ENCODE assay signal across 17 cellular contexts in genomic region chr2:239098288-239098970, GRCh38.
DNase-seq lines count a peak whose midpoint lies in the region; ATAC-seq and TF ChIP-seq lines count a peak whose summit lies in the region.
"Had no signal": no experiment of that assay in that cellular context is flagged by ENCODE, and none has a peak within 500 bp of the region (broad histone marks: within the 10 kb centered on the region; RNA-seq: fewer than 3 reads in every experiment).

No MANE protein-coding gene starts in this region.

- H3K27ac ChIP-seq in PC-3 (ENCODE audit: low read length) = peak overlapping the region; percentile 39
- H3K27ac ChIP-seq: upper lobe of left lung had no signal

- H2AFZ ChIP-seq in PC-3 (ENCODE audit: low read length) = no peak overlapping the region

- peak; percentile 97 for ATAC-seq in PC-3
- ATAC-seq: left ventricle myocardium superior had no signal

- peaks cover 9% of the 10 kb centered on the region for H3K4me1 Mint-ChIP-seq in nephron progenitor cell
- H3K4me1 Mint-ChIP-seq: CD4-positive, CD25-positive, alpha-beta regulatory T cell had no signal

- H3K9me3 ChIP-seq in PC-3 (ENCODE audit: low read length) = no peaks in the 10 kb centered on the region
- no peaks in the 10 kb centered on the region for H3K9me3 ChIP-seq in BE2C
- H3K9me3 ChIP-seq: upper lobe of left lung had no signal

- intact Hi-C loops in PC-3 (cut with micrococcal nuclease) = no loop called here

- H3K4me1 ChIP-seq in PC-3 (ENCODE audit: insufficient read depth, low read length) (peaks cover 14% of the 10 kb centered on the region), BE2C (no peaks in the 10 kb centered on the region)
- H3K4me1 ChIP-seq: upper lobe of left lung had no signal

- H3F3A ChIP-seq in PC-3 (ENCODE audit: low read length, unreplicated experiment) = no peaks in the 10 kb centered on the region

- H3K9ac ChIP-seq in PC-3 (ENCODE audit: low read length) = no peak overlapping the region

- DNase-seq in AG08395 (ENCODE audit: low spot score) (peak; percentile 43), PC-3 (peak; percentile 76), epithelial cell of esophagus (ENCODE audit: low read depth) (peak; percentile 51), nephron progenitor cell (no peak), GDM1 (lab: John Stamatoyannopoulos, UW) (no peak), ureter (ENCODE audit: low spot score) (no peak), BE2C (no peak)
- no peak for DNase-seq in activated naive CD4-positive, alpha-beta T cell (lab: John Stamatoyannopoulos, UW)
- DNase-seq: activated CD4-positive, alpha-beta T cell treated with anti-CD3 and anti-CD28 coated beads, Interleukin-2, amount 50 U/mL, for 4 hours; activated naive CD8-positive, alpha-beta T cell treated with anti-CD3 and anti-CD28 coated beads, Interleukin-2, amount 10 ng/mL, durations not matched to agents 7 days and 5 days; activated T-cell treated with anti-CD3 and anti-CD28 coated beads, Interleukin-2, amount 50 U/mL, for 48 hours; CD4-positive, CD25-positive, alpha-beta regulatory T cell; DMS79; effector CD8-positive, alpha-beta T cell; left ventricle myocardium superior; NCI-H1436 had no signal

- H3K27me3 ChIP-seq in PC-3 (ENCODE audit: low read length) = no peaks in the 10 kb centered on the region
- H3K27me3 ChIP-seq in BE2C = no peaks in the 10 kb centered on the region
- H3K27me3 ChIP-seq: upper lobe of left lung had no signal

- TF ChIP-seq CTCF in PC-3 (conservative IDR thresholded peaks at IDR 0.05; ENCODE audit: low read depth, low read length) (no peak), epithelial cell of esophagus (IDR thresholded peaks at IDR 0.05; ENCODE audit: insufficient read depth, low read depth, low read length, missing control alignments) (no peak), nephron progenitor cell (IDR thresholded peaks at IDR 0.05) (no peak), BE2C (IDR thresholded peaks at IDR 0.05; ENCODE audit: low read depth, low read length) (no peak)

- peak overlapping the region; percentile 26; the same call in 1 of the 2 replicates for H3K4me2 ChIP-seq in PC-3 (ENCODE audit: low read length)

- POLR2A ChIA-PET in PC-3 (lab: Charles Lee; ENCODE audit: unreplicated experiment) = no interaction called here

- peak overlapping the region; percentile 22 for H3K27ac Mint-ChIP-seq in nephron progenitor cell
- H3K27ac Mint-ChIP-seq: activated naive CD8-positive, alpha-beta T cell treated with anti-CD3 and anti-CD28 coated beads, Interleukin-2, amount 10 ng/mL, durations not matched to agents 7 days and 5 days; CD4-positive, CD25-positive, alpha-beta regulatory T cell had no signal

- no peaks in the 10 kb centered on the region for H4K20me1 ChIP-seq in PC-3 (ENCODE audit: low read length)

- H3K36me3 ChIP-seq in PC-3 (ENCODE audit: low read depth, low read length) = no peaks in the 10 kb centered on the region
- peaks cover 10% of the 10 kb centered on the region for H3K36me3 ChIP-seq in BE2C

- H3K9me3 Mint-ChIP-seq in nephron progenitor cell = no peaks in the 10 kb centered on the region
- H3K9me3 Mint-ChIP-seq: activated naive CD8-positive, alpha-beta T cell treated with anti-CD3 and anti-CD28 coated beads, Interleukin-2, amount 10 ng/mL, durations not matched to agents 7 days and 5 days; CD4-positive, CD25-positive, alpha-beta regulatory T cell had no signal

- peaks cover 2% of the 10 kb centered on the region for H3K27me3 Mint-ChIP-seq in nephron progenitor cell (ENCODE audit: low read depth, poor library complexity)
- H3K27me3 Mint-ChIP-seq: activated naive CD8-positive, alpha-beta T cell treated with anti-CD3 and anti-CD28 coated beads, Interleukin-2, amount 10 ng/mL, durations not matched to agents 7 days and 5 days; CD4-positive, CD25-positive, alpha-beta regulatory T cell had no signal

- BruUV-seq in PC-3 (replicated peaks; lab: Mats Ljungman, UMichigan) = no TSS peak

- H3K79me2 ChIP-seq in PC-3 (ENCODE audit: low read length) = no peaks in the 10 kb centered on the region

- peaks cover 19% of the 10 kb centered on the region for H3K36me3 Mint-ChIP-seq in nephron progenitor cell (ENCODE audit: low read depth)

- CTCF ChIA-PET in PC-3 (lab: Charles Lee) = no interaction called here

- H3K4me3 ChIP-seq in PC-3 (ENCODE audit: low read length) (no peak overlapping the region), epithelial cell of esophagus (ENCODE audit: low read length) (no peak overlapping the region), BE2C (ENCODE audit: low read depth, low read length) (no peak overlapping the region)
- H3K4me3 ChIP-seq: upper lobe of left lung had no signal

- no peaks in the 10 kb centered on the region for H3K9me2 ChIP-seq in PC-3 (replicated peaks; ENCODE audit: low read length)

- no peak overlapping the region for H3K4me3 Mint-ChIP-seq in nephron progenitor cell
- H3K4me3 Mint-ChIP-seq: activated naive CD8-positive, alpha-beta T cell treated with anti-CD3 and anti-CD28 coated beads, Interleukin-2, amount 10 ng/mL, durations not matched to agents 7 days and 5 days; CD4-positive, CD25-positive, alpha-beta regulatory T cell had no signal

Comparison
In these comparisons a context has a peak if more than half of its experiments do, and no peak if none do; other contexts are left out.
1. DNase-seq: peak in AG08395 (single experiment), PC-3 (single experiment) and epithelial cell of esophagus (single experiment); none in nephron progenitor cell (single experiment), GDM1 (single experiment), ureter (single experiment), BE2C (single experiment) and activated naive CD4-positive, alpha-beta T cell (0 of 4).